Comparison of ENCODE assay signal across 1 cellular context in the genomic region with DNA sequence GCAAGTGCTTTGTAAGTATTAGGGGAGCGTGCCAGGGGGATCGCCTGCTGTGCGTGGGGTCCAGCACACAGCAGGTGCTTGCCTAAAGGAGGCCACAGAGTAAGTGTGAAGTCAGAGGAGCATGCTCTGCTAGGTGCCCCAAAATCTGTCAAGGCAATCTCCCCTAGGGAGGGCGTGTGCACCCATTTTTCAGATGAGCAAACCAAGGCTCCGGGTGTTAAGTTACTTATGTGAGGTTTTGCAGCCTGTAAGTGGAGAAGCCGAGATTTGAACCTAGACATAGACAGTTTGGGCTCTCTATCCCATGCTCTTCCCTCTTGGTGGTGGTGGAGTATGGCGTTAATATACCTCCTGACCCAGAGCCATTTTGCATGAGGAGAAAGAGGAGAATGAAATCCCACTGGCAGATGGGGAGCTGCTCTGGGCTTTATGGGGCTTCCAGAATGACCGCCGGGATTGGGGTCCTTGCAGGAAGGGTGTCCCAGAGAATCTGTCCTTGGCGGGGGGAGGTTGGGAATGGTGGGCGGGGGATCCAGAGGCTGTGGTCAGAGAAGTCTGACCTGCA.
TF ChIP-seq lines count a peak whose summit lies in the region.

No MANE protein-coding gene starts in this region.

TF ChIP-seq in WTC11, 78 proteins besides CTCF, POLR2A, EP300 and RAD21 (continued from another document):
- no peak for TF ChIP-seq FOXP4 (CRISPR knock-in tag; IDR thresholded peaks at IDR 0.05)
- no peak for TF ChIP-seq ZMAT4 (CRISPR knock-in tag; IDR thresholded peaks at IDR 0.05)
- TF ChIP-seq TEAD4 (CRISPR knock-in tag; IDR thresholded peaks at IDR 0.05), result no peak
